Comparison of ENCODE assay signal across 8 cellular contexts in genomic region chr9:34126207-34127034, GRCh38. TPM values are rescaled to one million over a fixed set of nuclear protein-coding genes. Genes with fewer than 3 reads are reported as not detected.
A peak's percentile ranks its signal among the peaks of the same experiment; 100 is the strongest.
DNase-seq lines count a peak whose midpoint lies in the region; ATAC-seq, FAIRE-seq and TF ChIP-seq lines count a peak whose summit lies in the region.

TSS of gene DCAF12 (minus strand) at chr9:34126698. CDS start at chr9:34126431, 267 bp downstream.

- intact Hi-C loops in kidney (cut with DNase I), result no loop called here

- H3K4me1 ChIP-seq in kidney (ENCODE audit: control insufficient read depth in 1 of 2, insufficient read depth in 1 of 2, low read depth in 1 of 2, low read length in 2 of 2), result peaks cover 8 to 10% of the 10 kb centered on the region in 2 donors

- no peaks in the 10 kb centered on the region for H3K9me3 ChIP-seq in kidney (ENCODE audit: control insufficient read depth in 1 of 2, low read length in 2 of 2)

- H3K9me3 Mint-ChIP-seq in chondrocyte (ENCODE audit: low read depth), result no peaks in the 10 kb centered on the region

- no peak for TF ChIP-seq CTCF in AG10803 (conservative IDR thresholded peaks at IDR 0.05; ENCODE audit: low read length)
- TF ChIP-seq CTCF in chondrocyte (IDR thresholded peaks at IDR 0.05), result peak; percentile 16
- no peak for TF ChIP-seq CTCF in kidney (IDR thresholded peaks at IDR 0.05; ENCODE audit: borderline replicate concordance, extremely low read depth, insufficient read depth)

- no peaks in the 10 kb centered on the region for H3K27me3 Mint-ChIP-seq in chondrocyte (ENCODE audit: low read depth)

- ATAC-seq in GM19023 (IDR thresholded peaks at IDR 0.05; ENCODE audit: unreplicated experiment), result peak; percentile 90
- ATAC-seq in HG03196 (IDR thresholded peaks at IDR 0.05; ENCODE audit: unreplicated experiment), result peak; percentile 76

- H3K36me3 ChIP-seq in kidney (ENCODE audit: control insufficient read depth in 1 of 2, insufficient read depth in 2 of 2, low read length in 2 of 2), result peaks cover 0 to 10% of the 10 kb centered on the region in 2 donors

- peak within 1 kb of the TSS; percentile 99 for H3K4me3 Mint-ChIP-seq in chondrocyte (ENCODE audit: unreplicated experiment)

- FAIRE-seq in kidney (lab: Jason Lieb, UNC), result no peak

- peaks cover 8% of the 10 kb centered on the region for H3K36me3 Mint-ChIP-seq in chondrocyte (ENCODE audit: low read depth)

- peaks cover 39% of the 10 kb centered on the region for H3K4me1 Mint-ChIP-seq in chondrocyte (ENCODE audit: low read depth)

- peak within 1 kb of the TSS; percentile 99 for H3K27ac Mint-ChIP-seq in chondrocyte (ENCODE audit: unreplicated experiment)

- DNase-seq in AG10803 (ENCODE audit: low read depth) (peak; percentile 86), NCI-H345 (lab: John Stamatoyannopoulos, UW) (peak; percentile 91), chondrocyte (ENCODE audit: low spot score) (peak; percentile 93), kidney (peak; percentile 97)
- DNase-seq in activated CD4-positive, alpha-beta T cell treated with anti-CD3 and anti-CD28 coated beads for 24 hours (ENCODE audit: low read depth in 2 of 2), result peak; percentile 81 to 86
- DNase-seq in stimulated activated CD4-positive, alpha-beta T cell treated with anti-CD3 and anti-CD28 coated beads, Interleukin-15, amount 100 ng/mL, for 1 hour (ENCODE audit: low read depth in 1 of 2, low spot score in 1 of 2), result peak; percentile 75 to 81

- H3K4me3 ChIP-seq in AG10803 (ENCODE audit: low read length) (peak within 1 kb of the TSS; percentile 80), kidney (ENCODE audit: low read length in 2 of 2) (peak within 1 kb of the TSS; percentile 83 to 96)

- peak within 1 kb of the TSS; percentile 71 to 97 for H3K9ac ChIP-seq in kidney (ENCODE audit: low read length in 2 of 2)

- peak within 1 kb of the TSS; percentile 89 to 90 for H3K27ac ChIP-seq in kidney (ENCODE audit: low read depth in 2 of 2, low read length in 2 of 2)

RNA-seq across cellular contexts. Expression of gene DCAF12, which starts in this region (rescaled TPM):
- total RNA-seq in chondrocyte, result 24.4 to 29.6 TPM (median 26.5 TPM) in 3 replicates
- total RNA-seq in kidney, result 33.0 TPM
- polyA plus RNA-seq in kidney (ENCODE audit: insufficient read depth, low read depth, low replicate concordance), result 11.8 TPM

Comparison
In these comparisons a context has a peak if more than half of its experiments do, and no peak if none do; other contexts are left out.
1. Peak in every context shown above with its lines: DNase-seq, ATAC-seq, H3K4me3 ChIP-seq and H3K27ac ChIP-seq.